ENCODE assay signal across 20 cellular contexts in genomic region chr4:173837517-173837916, GRCh38.
A peak's percentile ranks its signal among the peaks of the same experiment; 100 is the strongest.
DNase-seq lines count a peak whose midpoint lies in the region; ATAC-seq, FAIRE-seq and TF ChIP-seq lines count a peak whose summit lies in the region.
"Had no signal": no experiment of that assay in that cellular context is flagged by ENCODE, and none has a peak within 500 bp of the region (broad histone marks: within the 10 kb centered on the region; RNA-seq: fewer than 3 reads in every experiment).

No MANE protein-coding gene starts in this region.

- peaks cover 6% of the 10 kb centered on the region for H3K9me3 Mint-ChIP-seq in activated naive CD4-positive, alpha-beta T cell treated with anti-CD3 and anti-CD28 coated beads for 36 hours

- H3K27ac ChIP-seq in HepG2 (ENCODE audit: extremely low read length, insufficient read depth, low read length) = no peak overlapping the region
- H3K27ac ChIP-seq in right lobe of liver = no peak overlapping the region
- H3K27ac ChIP-seq in K562 (ENCODE audit: extremely low read depth, low read depth, low read length) = no peak overlapping the region
- H3K27ac ChIP-seq: 22Rv1; A549; BLaER1 treated with 17β-estradiol and CSF1 and Interleukin-3, amounts not matched to agents 10 nM and 100 nM; C4-2B had no signal

- H2AFZ ChIP-seq in HepG2 (ENCODE audit: low read length) (no peak overlapping the region), K562 (ENCODE audit: low read depth, low read length) (no peak overlapping the region)

- no peak overlapping the region for H3K4me3 Mint-ChIP-seq in activated naive CD4-positive, alpha-beta T cell treated with anti-CD3 and anti-CD28 coated beads for 36 hours
- H3K4me3 Mint-ChIP-seq: B cell; CD4-positive, alpha-beta T cell; CD8-positive, alpha-beta T cell had no signal

- no peak overlapping the region for H3K27ac Mint-ChIP-seq in activated naive CD4-positive, alpha-beta T cell treated with anti-CD3 and anti-CD28 coated beads for 36 hours
- H3K27ac Mint-ChIP-seq: B cell; CD4-positive, alpha-beta T cell; CD8-positive, alpha-beta T cell had no signal

- H3K79me2 ChIP-seq in HepG2 (ENCODE audit: insufficient read depth, low read length) (no peaks in the 10 kb centered on the region), K562 (ENCODE audit: control insufficient read depth, insufficient read depth, low read length) (no peaks in the 10 kb centered on the region)

- H3K4me1 ChIP-seq in HepG2 (ENCODE audit: insufficient read depth, low read length) = no peaks in the 10 kb centered on the region
- H3K4me1 ChIP-seq in right lobe of liver = no peaks in the 10 kb centered on the region
- no peaks in the 10 kb centered on the region for H3K4me1 ChIP-seq in K562 (replicated peaks in 1 of 2; ENCODE audit: control insufficient read depth in 2 of 2, insufficient read depth in 2 of 2, low read length in 2 of 2)
- H3K4me1 ChIP-seq: A549; BLaER1 treated with 17β-estradiol and CSF1 and Interleukin-3, amounts not matched to agents 10 nM and 100 nM; Caco-2 had no signal

- no peak for ATAC-seq in HepG2
- no peak for ATAC-seq in right lobe of liver
- no peak for ATAC-seq in K562
- ATAC-seq: A549; CD8-positive, alpha-beta T cell had no signal

- H3K4me1 Mint-ChIP-seq in activated naive CD4-positive, alpha-beta T cell treated with anti-CD3 and anti-CD28 coated beads for 36 hours (ENCODE audit: low read depth) = no peaks in the 10 kb centered on the region
- H3K4me1 Mint-ChIP-seq: B cell had no signal

- H3K9me3 ChIP-seq in HepG2 (ENCODE audit: low read length) (peaks cover 9% of the 10 kb centered on the region; the same call in 1 of the 2 replicates), right lobe of liver (no peaks in the 10 kb centered on the region), K562 (replicated peaks; ENCODE audit: control insufficient read depth, insufficient read depth, low read depth, low read length) (no peaks in the 10 kb centered on the region)
- H3K9me3 ChIP-seq: A549, Caco-2 had no signal

- H3K27me3 Mint-ChIP-seq in activated naive CD4-positive, alpha-beta T cell treated with anti-CD3 and anti-CD28 coated beads for 36 hours (ENCODE audit: low read depth) = peaks cover 3% of the 10 kb centered on the region
- H3K27me3 Mint-ChIP-seq: B cell; CD4-positive, alpha-beta T cell had no signal

- TF ChIP-seq EP300 in HepG2 (IDR thresholded peaks at IDR 0.05; ENCODE audit: low read depth in 2 of 2, low read length in 2 of 2) (no peak), HepG2 (CRISPR knock-in tag; IDR thresholded peaks at IDR 0.05; ENCODE audit: borderline replicate concordance) (no peak), K562 (IDR thresholded peaks at IDR 0.05; ENCODE audit: low read length) (no peak)

- CTCF ChIA-PET in HepG2 (lab: Yijun Ruan, JAX; ENCODE audit: low intra/inter-chr PET ratio, low total read pairs) (no interaction called here), K562 (lab: Yijun Ruan, JAX; ENCODE audit: low intra/inter-chr PET ratio) (no interaction called here)
- CTCF ChIA-PET in activated naive CD4-positive, alpha-beta T cell treated with anti-CD3 and anti-CD28 coated beads for 36 hours (lab: Charles Lee) = no interaction called here

- no peaks in the 10 kb centered on the region for H3K9me1 ChIP-seq in K562 (ENCODE audit: control insufficient read depth, insufficient read depth, low read length)

- H3K27me3 ChIP-seq in HepG2 (ENCODE audit: control insufficient read depth in 1 of 2, insufficient read depth in 2 of 2, low read length in 2 of 2) = no peaks in the 10 kb centered on the region
- no peaks in the 10 kb centered on the region for H3K27me3 ChIP-seq in right lobe of liver
- H3K27me3 ChIP-seq in K562 (ENCODE audit: control insufficient read depth in 2 of 2, insufficient read depth in 2 of 2, low read length in 2 of 2) = no peaks in the 10 kb centered on the region
- H3K27me3 ChIP-seq: BLaER1 treated with 17β-estradiol and CSF1 and Interleukin-3, amounts not matched to agents 10 nM and 100 nM had no signal

- WGBS in HepG2 (ENCODE audit: low lambda C conversion rate) = 0% methylated on average over 3 of the region's 3 CpGs
- WGBS in right lobe of liver (ENCODE audit: insufficient coverage, low coverage, low lambda C conversion rate, missing lambda C conversion rate) = 42% methylated on average over 3 of the region's 3 CpGs
- 7% methylated on average over 3 of the region's 3 CpGs for WGBS in K562 (ENCODE audit: insufficient coverage, low coverage, missing lambda C conversion rate)

- H3K9ac ChIP-seq in HepG2 (ENCODE audit: insufficient read depth, low read depth, low read length) (no peak overlapping the region), K562 (ENCODE audit: insufficient read depth in 1 of 2, low read depth in 2 of 2, low read length in 2 of 2) (no peak overlapping the region)
- H3K9ac ChIP-seq: BLaER1 treated with 17β-estradiol and CSF1 and Interleukin-3, amounts not matched to agents 10 nM and 100 nM had no signal

- H3K4me3 ChIP-seq in HepG2 (replicated peaks in 1 of 3; ENCODE audit: insufficient read depth in 1 of 3, low read depth in 2 of 3, low read length in 3 of 3) = no peak overlapping the region
- no peak overlapping the region for H3K4me3 ChIP-seq in right lobe of liver
- H3K4me3 ChIP-seq in K562 = no peak overlapping the region
- H3K4me3 ChIP-seq: A549; BLaER1 treated with 17β-estradiol and CSF1 and Interleukin-3, amounts not matched to agents 10 nM and 100 nM had no signal

- H3K4me2 ChIP-seq in HepG2 (ENCODE audit: low read depth, low read length) (no peak overlapping the region), K562 (ENCODE audit: insufficient read depth, low read length) (no peak overlapping the region)
- H3K4me2 ChIP-seq: A549; BLaER1 treated with 17β-estradiol and CSF1 and Interleukin-3, amounts not matched to agents 10 nM and 100 nM had no signal

- TF ChIP-seq CTCF in HepG2 (CRISPR knock-in tag; IDR thresholded peaks at IDR 0.05) = no peak
- no peak for TF ChIP-seq CTCF in right lobe of liver (IDR thresholded peaks at IDR 0.05)
- no peak for TF ChIP-seq CTCF in K562 (IDR thresholded peaks at IDR 0.05 in 2 of 3, conservative IDR thresholded peaks at IDR 0.05 in 1 of 3; ENCODE audit: insufficient read depth in 2 of 3, low read depth in 1 of 3, low read length in 3 of 3)

- no peaks in the 10 kb centered on the region for H4K20me1 ChIP-seq in HepG2 (ENCODE audit: insufficient read depth, low read length)
- H4K20me1 ChIP-seq in K562 (replicated peaks; ENCODE audit: control insufficient read depth, insufficient read depth, low read length) = no peaks in the 10 kb centered on the region
- H4K20me1 ChIP-seq: BLaER1 treated with 17β-estradiol and CSF1 and Interleukin-3, amounts not matched to agents 10 nM and 100 nM had no signal

- intact Hi-C loops in HepG2 (cut with micrococcal nuclease; ENCODE audit: unreplicated experiment) = no loop called here
- intact Hi-C loops in right lobe of liver (cut with DNase I) = no loop called here
- intact Hi-C loops in K562 (cut with micrococcal nuclease) = no loop called here
- intact Hi-C loops in activated naive CD4-positive, alpha-beta T cell treated with anti-CD3 and anti-CD28 coated beads for 36 hours (cut with micrococcal nuclease) = no loop called here

- in situ Hi-C loops in HepG2 (cut with HindIII; ENCODE audit: extremely low pct_ligation_motif_present, low pct_unique_long_range_greater_than_20kb) = no loop called here
- in situ Hi-C loops in K562 (cut with MboI) = no loop called here

- POLR2A ChIA-PET in HepG2 (lab: Yijun Ruan, JAX) (no interaction called here), K562 (lab: Yijun Ruan, JAX) (no interaction called here)

- TF ChIP-seq POLR2A in HepG2 (IDR thresholded peaks at IDR 0.05; ENCODE audit: insufficient read depth in 1 of 2, low read depth in 2 of 2, low read length in 2 of 2) (no peak), right lobe of liver (IDR thresholded peaks at IDR 0.05) (no peak), K562 (conservative IDR thresholded peaks at IDR 0.05) (no peak)

- H3K36me3 ChIP-seq in HepG2 (replicated peaks in 1 of 2; ENCODE audit: control insufficient read depth in 1 of 2, insufficient read depth in 2 of 2, low read length in 2 of 2) (no peaks in the 10 kb centered on the region), right lobe of liver (no peaks in the 10 kb centered on the region), K562 (ENCODE audit: control insufficient read depth, insufficient read depth, low read length) (no peaks in the 10 kb centered on the region)
- H3K36me3 ChIP-seq: BLaER1 treated with 17β-estradiol and CSF1 and Interleukin-3, amounts not matched to agents 10 nM and 100 nM had no signal

- no TSS peak for BruUV-seq in HepG2 (replicated peaks; lab: Mats Ljungman, UMichigan)
- no TSS peak for BruUV-seq in K562 (replicated peaks; lab: Mats Ljungman, UMichigan)

- TF ChIP-seq RAD21 in HepG2 (CRISPR knock-in tag; IDR thresholded peaks at IDR 0.05) (no peak), K562 (CRISPR knock-in tag; conservative IDR thresholded peaks at IDR 0.05 in 1 of 2, IDR thresholded peaks at IDR 0.05 in 1 of 2) (no peak)

- no peak for DNase-seq in HepG2 (ENCODE audit: low spot score)
- no peak for DNase-seq in right lobe of liver
- no peak for DNase-seq in K562 (ENCODE audit: extremely low read depth in 1 of 4, low spot score in 3 of 4)
- no peak for DNase-seq in activated effector memory CD4-positive, alpha-beta T cell treated with Interleukin-2 at 50 U/mL for 16 hours
- DNase-seq in activated naive CD4-positive, alpha-beta T cell treated with anti-CD3 and anti-CD28 coated beads for 36 hours = no peak
- DNase-seq: AML-193; Caco-2; Calu3; CD4-positive, alpha-beta T cell; CD8-positive, alpha-beta T cell; DMS79 treated with DMSO at 0.1 percent for 48 hours; GF-D8 had no signal

- no peak for FAIRE-seq in HepG2 (lab: Jason Lieb, UNC)
- no peak for FAIRE-seq in K562 (lab: Jason Lieb, UNC)
- FAIRE-seq: A549, D721Med, GM12892, GM18507 had no signal

- H3K36me3 Mint-ChIP-seq in activated naive CD4-positive, alpha-beta T cell treated with anti-CD3 and anti-CD28 coated beads for 36 hours (ENCODE audit: low read depth) = no peaks in the 10 kb centered on the region
- H3K36me3 Mint-ChIP-seq: CD8-positive, alpha-beta T cell had no signal

TF ChIP-seq in HepG2, 621 proteins besides CTCF, POLR2A, EP300 and RAD21 (continues in another document):
- TF ChIP-seq RBM22 (optimal IDR thresholded peaks at IDR 0.05; ENCODE audit: low read length) = no peak

TF ChIP-seq in K562, 482 proteins besides CTCF, POLR2A, EP300 and RAD21 (continues in another document):
- peak; percentile 14; the same call in 1 of the 2 replicates for TF ChIP-seq ATF7 (IDR thresholded peaks at IDR 0.05)
- peak; percentile 42; the same call in 1 of the 2 replicates for TF ChIP-seq ATF3 (IDR thresholded peaks at IDR 0.05)
- TF ChIP-seq ATF3 (CRISPR knock-in tag; conservative IDR thresholded peaks at IDR 0.05) = no peak
